1 cellular context compared by ENCODE assay signal in genomic region chr4:176319704-176320339, GRCh38.
TF ChIP-seq lines count a peak whose summit lies in the region.

SPCS3 (plus strand) TSS chr4:176319966; CDS start chr4:176320077, 111 bp downstream.

TF ChIP-seq in HepG2, 621 proteins besides CTCF, POLR2A, EP300 and RAD21 (continued from another document and continues in another):
- TF ChIP-seq RERE (CRISPR knock-in tag; IDR thresholded peaks at IDR 0.05; ENCODE audit: low read depth) (no peak), ZBTB34 (CRISPR knock-in tag; IDR thresholded peaks at IDR 0.05) (no peak), GATAD2A (CRISPR knock-in tag; IDR thresholded peaks at IDR 0.05) (no peak), YY1 (IDR thresholded peaks at IDR 0.05; ENCODE audit: insufficient read depth, insufficient replicate concordance, low read depth, low read length) (peak; percentile 65), ZNF121 (CRISPR knock-in tag; IDR thresholded peaks at IDR 0.05) (no peak), GABPA (IDR thresholded peaks at IDR 0.05; ENCODE audit: low read depth, low read length) (no peak; the same call in 1 of the 2 replicates), GABPA (CRISPR knock-in tag; IDR thresholded peaks at IDR 0.05; ENCODE audit: low read depth) (no peak), TBP (CRISPR knock-in tag; IDR thresholded peaks at IDR 0.05) (no peak; the same call in 1 of the 2 replicates), ZNF280B (CRISPR knock-in tag; IDR thresholded peaks at IDR 0.05; ENCODE audit: borderline replicate concordance) (no peak), FOXK2 (IDR thresholded peaks at IDR 0.05) (no peak), ZNF746 (CRISPR knock-in tag; IDR thresholded peaks at IDR 0.05) (no peak), ARID3A (IDR thresholded peaks at IDR 0.05; ENCODE audit: low read depth, low read length) (no peak), SETDB1 (CRISPR knock-in tag; IDR thresholded peaks at IDR 0.05; ENCODE audit: borderline replicate concordance) (no peak), SIX4 (CRISPR knock-in tag; IDR thresholded peaks at IDR 0.05) (no peak), ZNF615 (CRISPR knock-in tag; IDR thresholded peaks at IDR 0.05; ENCODE audit: borderline replicate concordance) (no peak), ZNF468 (CRISPR knock-in tag; IDR thresholded peaks at IDR 0.05) (no peak), SNRNP70 (IDR thresholded peaks at IDR 0.05; ENCODE audit: low read depth, low read length) (no peak), RELA (CRISPR knock-in tag; IDR thresholded peaks at IDR 0.05) (no peak), ZNF337 (CRISPR knock-in tag; IDR thresholded peaks at IDR 0.05; ENCODE audit: borderline replicate concordance, low read depth) (no peak), TAF15 (IDR thresholded peaks at IDR 0.05; ENCODE audit: low read depth, low read length, poor library complexity, severe bottlenecking) (no peak), MTA3 (CRISPR knock-in tag; IDR thresholded peaks at IDR 0.05) (no peak), ZNF138 (CRISPR knock-in tag; IDR thresholded peaks at IDR 0.05; ENCODE audit: low read depth) (0 out of 2 replicates have a peak, but pooled peaks have one; percentile 27), E2F2 (CRISPR knock-in tag; IDR thresholded peaks at IDR 0.05; ENCODE audit: borderline replicate concordance) (no peak), PCBP2 (optimal IDR thresholded peaks at IDR 0.05; ENCODE audit: low read depth, low read length, poor library complexity, severe bottlenecking) (no peak), ZFP37 (CRISPR knock-in tag; IDR thresholded peaks at IDR 0.05; ENCODE audit: borderline replicate concordance) (no peak), AHR (CRISPR knock-in tag; IDR thresholded peaks at IDR 0.05) (no peak; the same call in 1 of the 2 replicates), IKZF5 (CRISPR knock-in tag; IDR thresholded peaks at IDR 0.05) (no peak; the same call in 1 of the 2 replicates), CREB1 (IDR thresholded peaks at IDR 0.05) (peak; percentile 62; the same call in 1 of the 2 replicates), CREB1 (CRISPR knock-in tag; IDR thresholded peaks at IDR 0.05) (no peak), MBNL3 (CRISPR knock-in tag; conservative IDR thresholded peaks at IDR 0.05) (no peak), GMEB2 (CRISPR knock-in tag; IDR thresholded peaks at IDR 0.05; ENCODE audit: low read depth) (peak; percentile 71), U2AF2 (IDR thresholded peaks at IDR 0.05; ENCODE audit: low read depth, low read length) (no peak), NCOA1 (CRISPR knock-in tag; IDR thresholded peaks at IDR 0.05) (no peak), GABPB1 (CRISPR knock-in tag; IDR thresholded peaks at IDR 0.05) (no peak; the same call in none of the 2 replicates), ZNF224 (CRISPR knock-in tag; IDR thresholded peaks at IDR 0.05) (no peak), PLSCR1 (CRISPR knock-in tag; IDR thresholded peaks at IDR 0.05; ENCODE audit: borderline replicate concordance) (no peak), REXO4 (CRISPR knock-in tag; IDR thresholded peaks at IDR 0.05; ENCODE audit: borderline replicate concordance) (no peak), ZNF512 (CRISPR knock-in tag; IDR thresholded peaks at IDR 0.05) (no peak), FOXM1 (CRISPR knock-in tag; IDR thresholded peaks at IDR 0.05) (no peak), ZSCAN29 (CRISPR knock-in tag; conservative IDR thresholded peaks at IDR 0.05) (no peak), ZNF567 (CRISPR knock-in tag; IDR thresholded peaks at IDR 0.05; ENCODE audit: borderline replicate concordance) (no peak; the same call in 1 of the 2 replicates), ZNF496 (CRISPR knock-in tag; IDR thresholded peaks at IDR 0.05; ENCODE audit: insufficient replicate concordance) (no peak), ZNF274 (CRISPR knock-in tag; IDR thresholded peaks at IDR 0.05) (no peak), IRF2 (CRISPR knock-in tag; IDR thresholded peaks at IDR 0.05) (0 out of 2 replicates have a peak, but pooled peaks have one; percentile 16), NR2F1 (CRISPR knock-in tag; IDR thresholded peaks at IDR 0.05) (no peak), ZNF576 (CRISPR knock-in tag; IDR thresholded peaks at IDR 0.05) (no peak), STAG1 (CRISPR knock-in tag; IDR thresholded peaks at IDR 0.05) (no peak), KMT2B (CRISPR knock-in tag; IDR thresholded peaks at IDR 0.05) (peak; percentile 82), SALL1 (CRISPR knock-in tag; IDR thresholded peaks at IDR 0.05) (peak; percentile 55), ZMYM2 (CRISPR knock-in tag; IDR thresholded peaks at IDR 0.05) (no peak)
